1 cellular context compared by ENCODE assay signal in the genomic region with DNA sequence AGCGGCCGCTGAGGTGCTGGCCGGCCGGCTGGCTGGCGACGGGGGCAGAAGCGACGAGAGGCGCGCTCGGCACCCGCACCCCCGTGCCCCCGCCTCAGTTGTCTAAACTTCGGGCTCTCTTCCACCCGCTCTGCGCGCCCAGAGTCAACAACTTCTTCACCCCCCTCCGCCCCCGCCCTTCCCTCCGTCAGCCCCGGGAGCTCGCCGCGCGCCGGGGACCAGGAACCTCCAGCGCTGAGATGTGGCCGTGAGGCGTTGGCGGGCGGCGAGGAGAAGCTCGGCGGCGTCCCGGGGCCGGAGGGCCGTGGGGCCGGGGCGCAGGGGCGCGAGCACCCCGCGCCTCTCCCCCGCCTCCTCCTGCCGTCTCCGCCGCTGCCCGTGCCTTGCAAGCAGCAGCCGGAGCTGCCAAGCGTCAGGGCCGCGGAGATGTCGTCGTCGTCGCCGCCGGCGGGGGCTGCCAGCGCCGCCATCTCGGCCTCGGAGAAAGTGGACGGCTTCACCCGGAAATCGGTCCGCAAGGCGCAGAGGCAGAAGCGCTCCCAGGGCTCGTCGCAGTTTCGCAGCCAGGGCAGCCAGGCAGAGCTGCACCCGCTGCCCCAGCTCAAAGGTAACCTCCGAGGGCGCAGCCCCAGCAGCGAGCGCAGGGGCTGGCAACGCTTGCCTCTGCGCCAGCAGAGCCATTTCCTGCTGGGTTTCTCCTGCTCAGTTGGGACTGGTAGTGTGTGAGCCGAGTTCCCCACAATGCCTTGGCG.
TF ChIP-seq lines count a peak whose summit lies in the region.

No MANE protein-coding gene starts in this region.

TF ChIP-seq in HepG2, 621 proteins besides CTCF, POLR2A, EP300 and RAD21 (continued from another document and continues in another):
- TF ChIP-seq, protein P1, sequence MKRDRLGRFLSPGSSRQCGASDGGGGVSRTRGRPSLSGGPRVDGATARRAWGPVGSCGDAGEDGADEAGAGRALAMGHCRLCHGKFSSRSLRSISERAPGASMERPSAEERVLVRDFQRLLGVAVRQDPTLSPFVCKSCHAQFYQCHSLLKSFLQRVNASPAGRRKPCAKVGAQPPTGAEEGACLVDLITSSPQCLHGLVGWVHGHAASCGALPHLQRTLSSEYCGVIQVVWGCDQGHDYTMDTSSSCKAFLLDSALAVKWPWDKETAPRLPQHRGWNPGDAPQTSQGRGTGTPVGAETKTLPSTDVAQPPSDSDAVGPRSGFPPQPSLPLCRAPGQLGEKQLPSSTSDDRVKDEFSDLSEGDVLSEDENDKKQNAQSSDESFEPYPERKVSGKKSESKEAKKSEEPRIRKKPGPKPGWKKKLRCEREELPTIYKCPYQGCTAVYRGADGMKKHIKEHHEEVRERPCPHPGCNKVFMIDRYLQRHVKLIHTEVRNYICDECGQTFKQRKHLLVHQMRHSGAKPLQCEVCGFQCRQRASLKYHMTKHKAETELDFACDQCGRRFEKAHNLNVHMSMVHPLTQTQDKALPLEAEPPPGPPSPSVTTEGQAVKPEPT (CRISPR knock-in tag; IDR thresholded peaks at IDR 0.05; ENCODE audit: low read depth), result no peak
- TF ChIP-seq SAP130 (CRISPR knock-in tag; IDR thresholded peaks at IDR 0.05; ENCODE audit: low read depth), result peak; percentile 24; the same call in 1 of the 2 replicates
- no peak for TF ChIP-seq ZNF234 (CRISPR knock-in tag; conservative IDR thresholded peaks at IDR 0.05)
- TF ChIP-seq NFE2L1 (CRISPR knock-in tag; IDR thresholded peaks at IDR 0.05; ENCODE audit: borderline replicate concordance), result no peak
- TF ChIP-seq RXRB (CRISPR knock-in tag; IDR thresholded peaks at IDR 0.05; ENCODE audit: borderline replicate concordance), result no peak
- no peak for TF ChIP-seq MEF2D (CRISPR knock-in tag; IDR thresholded peaks at IDR 0.05)
- no peak for TF ChIP-seq ZSCAN31 (CRISPR knock-in tag; IDR thresholded peaks at IDR 0.05; ENCODE audit: low read depth)
- TF ChIP-seq RNF2 (conservative IDR thresholded peaks at IDR 0.05; ENCODE audit: low read depth), result no peak
- no peak for TF ChIP-seq FOXA3 (CRISPR knock-in tag; IDR thresholded peaks at IDR 0.05)
- TF ChIP-seq, protein P2, sequence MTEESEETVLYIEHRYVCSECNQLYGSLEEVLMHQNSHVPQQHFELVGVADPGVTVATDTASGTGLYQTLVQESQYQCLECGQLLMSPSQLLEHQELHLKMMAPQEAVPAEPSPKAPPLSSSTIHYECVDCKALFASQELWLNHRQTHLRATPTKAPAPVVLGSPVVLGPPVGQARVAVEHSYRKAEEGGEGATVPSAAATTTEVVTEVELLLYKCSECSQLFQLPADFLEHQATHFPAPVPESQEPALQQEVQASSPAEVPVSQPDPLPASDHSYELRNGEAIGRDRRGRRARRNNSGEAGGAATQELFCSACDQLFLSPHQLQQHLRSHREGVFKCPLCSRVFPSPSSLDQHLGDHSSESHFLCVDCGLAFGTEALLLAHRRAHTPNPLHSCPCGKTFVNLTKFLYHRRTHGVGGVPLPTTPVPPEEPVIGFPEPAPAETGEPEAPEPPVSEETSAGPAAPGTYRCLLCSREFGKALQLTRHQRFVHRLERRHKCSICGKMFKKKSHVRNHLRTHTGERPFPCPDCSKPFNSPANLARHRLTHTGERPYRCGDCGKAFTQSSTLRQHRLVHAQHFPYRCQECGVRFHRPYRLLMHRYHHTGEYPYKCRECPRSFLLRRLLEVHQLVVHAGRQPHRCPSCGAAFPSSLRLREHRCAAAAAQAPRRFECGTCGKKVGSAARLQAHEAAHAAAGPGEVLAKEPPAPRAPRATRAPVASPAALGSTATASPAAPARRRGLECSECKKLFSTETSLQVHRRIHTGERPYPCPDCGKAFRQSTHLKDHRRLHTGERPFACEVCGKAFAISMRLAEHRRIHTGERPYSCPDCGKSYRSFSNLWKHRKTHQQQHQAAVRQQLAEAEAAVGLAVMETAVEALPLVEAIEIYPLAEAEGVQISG (CRISPR knock-in tag; IDR thresholded peaks at IDR 0.05), result no peak
- TF ChIP-seq SP4 (CRISPR knock-in tag; IDR thresholded peaks at IDR 0.05), result no peak
- TF ChIP-seq DR1 (CRISPR knock-in tag; IDR thresholded peaks at IDR 0.05), result no peak
- no peak for TF ChIP-seq CHCHD3 (CRISPR knock-in tag; IDR thresholded peaks at IDR 0.05)
- TF ChIP-seq, protein P3, sequence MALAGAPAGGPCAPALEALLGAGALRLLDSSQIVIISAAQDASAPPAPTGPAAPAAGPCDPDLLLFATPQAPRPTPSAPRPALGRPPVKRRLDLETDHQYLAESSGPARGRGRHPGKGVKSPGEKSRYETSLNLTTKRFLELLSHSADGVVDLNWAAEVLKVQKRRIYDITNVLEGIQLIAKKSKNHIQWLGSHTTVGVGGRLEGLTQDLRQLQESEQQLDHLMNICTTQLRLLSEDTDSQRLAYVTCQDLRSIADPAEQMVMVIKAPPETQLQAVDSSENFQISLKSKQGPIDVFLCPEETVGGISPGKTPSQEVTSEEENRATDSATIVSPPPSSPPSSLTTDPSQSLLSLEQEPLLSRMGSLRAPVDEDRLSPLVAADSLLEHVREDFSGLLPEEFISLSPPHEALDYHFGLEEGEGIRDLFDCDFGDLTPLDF (CRISPR knock-in tag; IDR thresholded peaks at IDR 0.05), result no peak
- no peak for TF ChIP-seq BCL6 (CRISPR knock-in tag; IDR thresholded peaks at IDR 0.05)
- TF ChIP-seq KDM3A (CRISPR knock-in tag; IDR thresholded peaks at IDR 0.05; ENCODE audit: low read depth), result no peak
- TF ChIP-seq, protein P4, sequence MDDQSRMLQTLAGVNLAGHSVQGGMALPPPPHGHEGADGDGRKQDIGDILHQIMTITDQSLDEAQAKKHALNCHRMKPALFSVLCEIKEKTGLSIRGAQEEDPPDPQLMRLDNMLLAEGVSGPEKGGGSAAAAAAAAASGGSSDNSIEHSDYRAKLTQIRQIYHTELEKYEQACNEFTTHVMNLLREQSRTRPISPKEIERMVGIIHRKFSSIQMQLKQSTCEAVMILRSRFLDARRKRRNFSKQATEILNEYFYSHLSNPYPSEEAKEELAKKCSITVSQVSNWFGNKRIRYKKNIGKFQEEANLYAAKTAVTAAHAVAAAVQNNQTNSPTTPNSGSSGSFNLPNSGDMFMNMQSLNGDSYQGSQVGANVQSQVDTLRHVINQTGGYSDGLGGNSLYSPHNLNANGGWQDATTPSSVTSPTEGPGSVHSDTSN (CRISPR knock-in tag; IDR thresholded peaks at IDR 0.05; ENCODE audit: borderline replicate concordance), result no peak
- no peak for TF ChIP-seq ARID2 (CRISPR knock-in tag; IDR thresholded peaks at IDR 0.05; ENCODE audit: borderline replicate concordance)
- TF ChIP-seq, protein P5, sequence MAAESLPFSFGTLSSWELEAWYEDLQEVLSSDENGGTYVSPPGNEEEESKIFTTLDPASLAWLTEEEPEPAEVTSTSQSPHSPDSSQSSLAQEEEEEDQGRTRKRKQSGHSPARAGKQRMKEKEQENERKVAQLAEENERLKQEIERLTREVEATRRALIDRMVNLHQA (CRISPR knock-in tag; IDR thresholded peaks at IDR 0.05), result no peak
- TF ChIP-seq FOXK2 (IDR thresholded peaks at IDR 0.05), result no peak
- TF ChIP-seq, protein P6, sequence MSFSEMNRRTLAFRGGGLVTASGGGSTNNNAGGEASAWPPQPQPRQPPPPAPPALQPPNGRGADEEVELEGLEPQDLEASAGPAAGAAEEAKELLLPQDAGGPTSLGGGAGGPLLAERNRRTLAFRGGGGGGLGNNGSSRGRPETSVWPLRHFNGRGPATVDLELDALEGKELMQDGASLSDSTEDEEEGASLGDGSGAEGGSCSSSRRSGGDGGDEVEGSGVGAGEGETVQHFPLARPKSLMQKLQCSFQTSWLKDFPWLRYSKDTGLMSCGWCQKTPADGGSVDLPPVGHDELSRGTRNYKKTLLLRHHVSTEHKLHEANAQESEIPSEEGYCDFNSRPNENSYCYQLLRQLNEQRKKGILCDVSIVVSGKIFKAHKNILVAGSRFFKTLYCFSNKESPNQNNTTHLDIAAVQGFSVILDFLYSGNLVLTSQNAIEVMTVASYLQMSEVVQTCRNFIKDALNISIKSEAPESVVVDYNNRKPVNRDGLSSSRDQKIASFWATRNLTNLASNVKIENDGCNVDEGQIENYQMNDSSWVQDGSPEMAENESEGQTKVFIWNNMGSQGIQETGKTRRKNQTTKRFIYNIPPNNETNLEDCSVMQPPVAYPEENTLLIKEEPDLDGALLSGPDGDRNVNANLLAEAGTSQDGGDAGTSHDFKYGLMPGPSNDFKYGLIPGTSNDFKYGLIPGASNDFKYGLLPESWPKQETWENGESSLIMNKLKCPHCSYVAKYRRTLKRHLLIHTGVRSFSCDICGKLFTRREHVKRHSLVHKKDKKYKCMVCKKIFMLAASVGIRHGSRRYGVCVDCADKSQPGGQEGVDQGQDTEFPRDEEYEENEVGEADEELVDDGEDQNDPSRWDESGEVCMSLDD (CRISPR knock-in tag; IDR thresholded peaks at IDR 0.05; ENCODE audit: borderline replicate concordance), result no peak
- TF ChIP-seq, protein P7, sequence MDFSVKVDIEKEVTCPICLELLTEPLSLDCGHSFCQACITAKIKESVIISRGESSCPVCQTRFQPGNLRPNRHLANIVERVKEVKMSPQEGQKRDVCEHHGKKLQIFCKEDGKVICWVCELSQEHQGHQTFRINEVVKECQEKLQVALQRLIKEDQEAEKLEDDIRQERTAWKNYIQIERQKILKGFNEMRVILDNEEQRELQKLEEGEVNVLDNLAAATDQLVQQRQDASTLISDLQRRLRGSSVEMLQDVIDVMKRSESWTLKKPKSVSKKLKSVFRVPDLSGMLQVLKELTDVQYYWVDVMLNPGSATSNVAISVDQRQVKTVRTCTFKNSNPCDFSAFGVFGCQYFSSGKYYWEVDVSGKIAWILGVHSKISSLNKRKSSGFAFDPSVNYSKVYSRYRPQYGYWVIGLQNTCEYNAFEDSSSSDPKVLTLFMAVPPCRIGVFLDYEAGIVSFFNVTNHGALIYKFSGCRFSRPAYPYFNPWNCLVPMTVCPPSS (IDR thresholded peaks at IDR 0.05), result no peak
- TF ChIP-seq SOX13 (IDR thresholded peaks at IDR 0.05), result no peak
- TF ChIP-seq SOX13 (CRISPR knock-in tag; conservative IDR thresholded peaks at IDR 0.05 in 1 of 2, IDR thresholded peaks at IDR 0.05 in 1 of 2), result no peak
- no peak for TF ChIP-seq ZSCAN21 (CRISPR knock-in tag; IDR thresholded peaks at IDR 0.05; ENCODE audit: borderline replicate concordance)
- no peak for TF ChIP-seq TEAD2 (CRISPR knock-in tag; IDR thresholded peaks at IDR 0.05)
- TF ChIP-seq, protein P8, sequence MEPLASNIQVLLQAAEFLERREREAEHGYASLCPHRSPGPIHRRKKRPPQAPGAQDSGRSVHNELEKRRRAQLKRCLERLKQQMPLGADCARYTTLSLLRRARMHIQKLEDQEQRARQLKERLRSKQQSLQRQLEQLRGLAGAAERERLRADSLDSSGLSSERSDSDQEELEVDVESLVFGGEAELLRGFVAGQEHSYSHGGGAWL (CRISPR knock-in tag; IDR thresholded peaks at IDR 0.05), result no peak
- TF ChIP-seq, protein P9, sequence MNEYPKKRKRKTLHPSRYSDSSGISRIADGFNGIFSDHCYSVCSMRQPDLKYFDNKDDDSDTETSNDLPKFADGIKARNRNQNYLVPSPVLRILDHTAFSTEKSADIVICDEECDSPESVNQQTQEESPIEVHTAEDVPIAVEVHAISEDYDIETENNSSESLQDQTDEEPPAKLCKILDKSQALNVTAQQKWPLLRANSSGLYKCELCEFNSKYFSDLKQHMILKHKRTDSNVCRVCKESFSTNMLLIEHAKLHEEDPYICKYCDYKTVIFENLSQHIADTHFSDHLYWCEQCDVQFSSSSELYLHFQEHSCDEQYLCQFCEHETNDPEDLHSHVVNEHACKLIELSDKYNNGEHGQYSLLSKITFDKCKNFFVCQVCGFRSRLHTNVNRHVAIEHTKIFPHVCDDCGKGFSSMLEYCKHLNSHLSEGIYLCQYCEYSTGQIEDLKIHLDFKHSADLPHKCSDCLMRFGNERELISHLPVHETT (CRISPR knock-in tag; conservative IDR thresholded peaks at IDR 0.05), result no peak
- TF ChIP-seq REXO4 (CRISPR knock-in tag; IDR thresholded peaks at IDR 0.05; ENCODE audit: borderline replicate concordance), result no peak
- no peak for TF ChIP-seq ZNF337 (CRISPR knock-in tag; IDR thresholded peaks at IDR 0.05; ENCODE audit: borderline replicate concordance, low read depth)
- TF ChIP-seq, protein P10, sequence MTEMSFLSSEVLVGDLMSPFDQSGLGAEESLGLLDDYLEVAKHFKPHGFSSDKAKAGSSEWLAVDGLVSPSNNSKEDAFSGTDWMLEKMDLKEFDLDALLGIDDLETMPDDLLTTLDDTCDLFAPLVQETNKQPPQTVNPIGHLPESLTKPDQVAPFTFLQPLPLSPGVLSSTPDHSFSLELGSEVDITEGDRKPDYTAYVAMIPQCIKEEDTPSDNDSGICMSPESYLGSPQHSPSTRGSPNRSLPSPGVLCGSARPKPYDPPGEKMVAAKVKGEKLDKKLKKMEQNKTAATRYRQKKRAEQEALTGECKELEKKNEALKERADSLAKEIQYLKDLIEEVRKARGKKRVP (CRISPR knock-in tag; IDR thresholded peaks at IDR 0.05), result no peak
- TF ChIP-seq ZNF547 (CRISPR knock-in tag; IDR thresholded peaks at IDR 0.05), result no peak; the same call in 1 of the 2 replicates
- TF ChIP-seq ZNF484 (CRISPR knock-in tag; IDR thresholded peaks at IDR 0.05; ENCODE audit: borderline replicate concordance, low read depth), result no peak
- no peak for TF ChIP-seq TSC22D2 (CRISPR knock-in tag; IDR thresholded peaks at IDR 0.05; ENCODE audit: borderline replicate concordance)
- TF ChIP-seq ZNF563 (CRISPR knock-in tag; IDR thresholded peaks at IDR 0.05), result no peak; the same call in 1 of the 2 replicates
- no peak for TF ChIP-seq ZBTB42 (CRISPR knock-in tag; IDR thresholded peaks at IDR 0.05)
- no peak for TF ChIP-seq GPN1 (CRISPR knock-in tag; IDR thresholded peaks at IDR 0.05; ENCODE audit: borderline replicate concordance)
- TF ChIP-seq, protein P11, sequence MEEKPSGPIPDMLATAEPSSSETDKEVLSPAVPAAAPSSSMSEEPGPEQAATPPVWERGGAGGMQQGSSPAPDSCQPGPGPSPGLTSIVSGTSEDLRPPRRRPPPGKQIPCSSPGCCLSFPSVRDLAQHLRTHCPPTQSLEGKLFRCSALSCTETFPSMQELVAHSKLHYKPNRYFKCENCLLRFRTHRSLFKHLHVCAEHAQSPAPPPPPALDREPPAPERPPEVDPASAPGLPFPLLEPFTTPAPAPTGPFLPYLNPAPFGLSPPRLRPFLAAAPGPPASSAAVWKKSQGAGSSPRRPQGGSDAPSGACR (CRISPR knock-in tag; IDR thresholded peaks at IDR 0.05), result no peak
- TF ChIP-seq, protein P12, sequence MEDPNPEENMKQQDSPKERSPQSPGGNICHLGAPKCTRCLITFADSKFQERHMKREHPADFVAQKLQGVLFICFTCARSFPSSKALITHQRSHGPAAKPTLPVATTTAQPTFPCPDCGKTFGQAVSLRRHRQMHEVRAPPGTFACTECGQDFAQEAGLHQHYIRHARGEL (CRISPR knock-in tag; IDR thresholded peaks at IDR 0.05), result no peak
- TF ChIP-seq ZNF10 (CRISPR knock-in tag; IDR thresholded peaks at IDR 0.05; ENCODE audit: borderline replicate concordance, low read depth), result no peak
- TF ChIP-seq, protein P13, sequence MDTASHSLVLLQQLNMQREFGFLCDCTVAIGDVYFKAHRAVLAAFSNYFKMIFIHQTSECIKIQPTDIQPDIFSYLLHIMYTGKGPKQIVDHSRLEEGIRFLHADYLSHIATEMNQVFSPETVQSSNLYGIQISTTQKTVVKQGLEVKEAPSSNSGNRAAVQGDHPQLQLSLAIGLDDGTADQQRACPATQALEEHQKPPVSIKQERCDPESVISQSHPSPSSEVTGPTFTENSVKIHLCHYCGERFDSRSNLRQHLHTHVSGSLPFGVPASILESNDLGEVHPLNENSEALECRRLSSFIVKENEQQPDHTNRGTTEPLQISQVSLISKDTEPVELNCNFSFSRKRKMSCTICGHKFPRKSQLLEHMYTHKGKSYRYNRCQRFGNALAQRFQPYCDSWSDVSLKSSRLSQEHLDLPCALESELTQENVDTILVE (CRISPR knock-in tag; IDR thresholded peaks at IDR 0.05), result no peak
- no peak for TF ChIP-seq ZNF180 (CRISPR knock-in tag; IDR thresholded peaks at IDR 0.05; ENCODE audit: borderline replicate concordance, low read depth)
- TF ChIP-seq MED8 (CRISPR knock-in tag; IDR thresholded peaks at IDR 0.05; ENCODE audit: insufficient replicate concordance), result peak; percentile 69
- TF ChIP-seq ZSCAN25 (CRISPR knock-in tag; IDR thresholded peaks at IDR 0.05), result peak; percentile 28; the same call in 1 of the 2 replicates
- TF ChIP-seq KAT7 (CRISPR knock-in tag; IDR thresholded peaks at IDR 0.05; ENCODE audit: borderline replicate concordance), result no peak
